1 cellular context compared by ENCODE assay signal in the genomic region with DNA sequence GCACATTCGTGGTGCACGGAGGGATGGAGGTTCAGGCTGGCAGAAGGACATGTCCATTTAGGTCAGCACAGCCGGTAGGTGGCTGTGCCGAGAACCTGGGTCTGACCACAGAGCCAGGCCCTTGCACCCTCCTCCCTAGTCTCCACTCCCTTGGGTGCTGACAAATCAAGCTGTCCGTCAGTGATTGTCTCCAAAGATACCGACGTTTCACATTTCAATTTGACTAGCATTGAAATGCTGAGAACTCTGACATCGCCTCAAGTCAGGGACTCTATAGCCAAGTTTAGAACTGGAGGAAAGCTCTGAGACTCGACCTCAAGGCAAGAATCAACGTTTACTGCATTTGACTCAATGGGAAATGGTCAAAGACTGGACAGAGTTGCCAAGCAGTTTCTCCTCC.
TF ChIP-seq lines count a peak whose summit lies in the region.

No MANE protein-coding gene starts in this region.

TF ChIP-seq in SK-N-SH, 30 proteins besides CTCF, POLR2A, EP300 and RAD21 (continued from another document):
- TF ChIP-seq, protein P1, sequence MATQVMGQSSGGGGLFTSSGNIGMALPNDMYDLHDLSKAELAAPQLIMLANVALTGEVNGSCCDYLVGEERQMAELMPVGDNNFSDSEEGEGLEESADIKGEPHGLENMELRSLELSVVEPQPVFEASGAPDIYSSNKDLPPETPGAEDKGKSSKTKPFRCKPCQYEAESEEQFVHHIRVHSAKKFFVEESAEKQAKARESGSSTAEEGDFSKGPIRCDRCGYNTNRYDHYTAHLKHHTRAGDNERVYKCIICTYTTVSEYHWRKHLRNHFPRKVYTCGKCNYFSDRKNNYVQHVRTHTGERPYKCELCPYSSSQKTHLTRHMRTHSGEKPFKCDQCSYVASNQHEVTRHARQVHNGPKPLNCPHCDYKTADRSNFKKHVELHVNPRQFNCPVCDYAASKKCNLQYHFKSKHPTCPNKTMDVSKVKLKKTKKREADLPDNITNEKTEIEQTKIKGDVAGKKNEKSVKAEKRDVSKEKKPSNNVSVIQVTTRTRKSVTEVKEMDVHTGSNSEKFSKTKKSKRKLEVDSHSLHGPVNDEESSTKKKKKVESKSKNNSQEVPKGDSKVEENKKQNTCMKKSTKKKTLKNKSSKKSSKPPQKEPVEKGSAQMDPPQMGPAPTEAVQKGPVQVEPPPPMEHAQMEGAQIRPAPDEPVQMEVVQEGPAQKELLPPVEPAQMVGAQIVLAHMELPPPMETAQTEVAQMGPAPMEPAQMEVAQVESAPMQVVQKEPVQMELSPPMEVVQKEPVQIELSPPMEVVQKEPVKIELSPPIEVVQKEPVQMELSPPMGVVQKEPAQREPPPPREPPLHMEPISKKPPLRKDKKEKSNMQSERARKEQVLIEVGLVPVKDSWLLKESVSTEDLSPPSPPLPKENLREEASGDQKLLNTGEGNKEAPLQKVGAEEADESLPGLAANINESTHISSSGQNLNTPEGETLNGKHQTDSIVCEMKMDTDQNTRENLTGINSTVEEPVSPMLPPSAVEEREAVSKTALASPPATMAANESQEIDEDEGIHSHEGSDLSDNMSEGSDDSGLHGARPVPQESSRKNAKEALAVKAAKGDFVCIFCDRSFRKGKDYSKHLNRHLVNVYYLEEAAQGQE (IDR thresholded peaks at IDR 0.05; ENCODE audit: low read depth, low read length) = no peak
- no peak for TF ChIP-seq SIN3A (IDR thresholded peaks at IDR 0.05; ENCODE audit: borderline replicate concordance, low read depth, low read length)
- TF ChIP-seq RXRA (IDR thresholded peaks at IDR 0.05; ENCODE audit: borderline replicate concordance, low read depth) = no peak
